ENCODE assay signal across 18 cellular contexts in the genomic region with DNA sequence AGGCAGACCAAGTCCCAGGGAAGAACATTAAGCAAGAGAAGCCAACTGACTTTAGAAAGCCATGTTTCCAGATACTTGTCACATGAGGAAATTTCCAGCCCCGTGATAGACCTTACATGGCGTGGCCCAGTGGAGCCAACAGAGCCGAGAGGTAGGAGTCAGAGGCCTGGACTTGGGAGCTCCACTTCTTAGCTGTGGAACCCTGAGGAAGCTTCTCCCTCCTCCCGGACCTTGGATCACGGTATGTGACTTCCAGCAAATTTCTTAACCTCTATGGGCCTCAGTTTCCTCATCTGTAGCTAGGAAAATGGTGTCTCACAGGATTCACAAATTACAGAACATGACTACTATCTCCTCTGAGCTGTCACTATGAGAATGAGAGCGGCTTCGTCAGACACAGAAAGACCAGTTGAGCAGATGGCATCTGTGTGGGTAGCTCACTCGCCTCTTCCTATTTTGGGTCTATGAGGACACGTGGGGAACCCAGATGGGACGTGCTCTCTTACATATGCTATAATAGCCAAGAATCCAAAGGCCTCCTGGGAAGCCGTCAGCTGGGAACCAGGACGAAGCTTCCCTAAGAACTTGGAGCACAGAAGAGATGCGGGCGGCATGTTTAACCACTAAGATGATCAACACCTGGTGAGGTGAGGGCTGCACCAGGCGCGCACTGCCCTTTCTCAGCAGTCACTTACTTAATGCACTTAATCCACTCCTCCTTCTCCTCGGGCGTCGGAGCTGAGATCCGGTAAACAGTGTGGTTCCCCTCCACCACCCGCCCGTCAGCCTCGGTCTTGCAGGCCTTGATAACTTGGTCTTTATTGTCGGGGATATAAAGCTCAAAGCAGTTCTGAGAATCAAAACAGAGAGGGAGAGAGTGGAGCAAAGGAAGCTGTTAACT.
DNase-seq lines count a peak whose midpoint lies in the region; ATAC-seq and TF ChIP-seq lines count a peak whose summit lies in the region.
"Had no signal": no experiment of that assay in that cellular context is flagged by ENCODE, and none has a peak within 500 bp of the region (broad histone marks: within the 10 kb centered on the region; RNA-seq: fewer than 3 reads in every experiment).

No MANE protein-coding gene starts in this region.

- H3K79me2 ChIP-seq in GM23338 (replicated peaks; ENCODE audit: insufficient read depth), result no peaks in the 10 kb centered on the region

- H3K4me3 ChIP-seq in GM23338, result no peak overlapping the region
- no peak overlapping the region for H3K4me3 ChIP-seq in naive thymus-derived CD4-positive, alpha-beta T cell (ENCODE audit: low read length)
- H3K4me3 ChIP-seq: ascending aorta, gastroesophageal sphincter, mucosa of descending colon, prostate gland had no signal

- H3K36me3 ChIP-seq in GM23338 (ENCODE audit: insufficient read depth), result no peaks in the 10 kb centered on the region
- peaks cover 42 to 98% (median 70%) of the 10 kb centered on the region in 3 experiments for H3K36me3 ChIP-seq in naive thymus-derived CD4-positive, alpha-beta T cell (ENCODE audit: control insufficient read depth in 2 of 3, insufficient read depth in 3 of 3, low read length in 3 of 3)

- TF ChIP-seq CTCF in GM23338 (conservative IDR thresholded peaks at IDR 0.05; ENCODE audit: low read depth in 2 of 2), result no peak

- POLR2A ChIA-PET in naive thymus-derived CD4-positive, alpha-beta T cell (lab: Charles Lee), result interaction anchor here (1.6 kb wide), 1 partner anchor 13 kb away, joined by 6 read pairs; no protein-coding TSS in a partner anchor

- H3F3A ChIP-seq in GM23338 (replicated peaks; ENCODE audit: low read depth), result no peaks in the 10 kb centered on the region

- H3K4me2 ChIP-seq in GM23338, result no peak overlapping the region

- H4K20me1 ChIP-seq in GM23338 (replicated peaks; ENCODE audit: insufficient read depth), result no peaks in the 10 kb centered on the region; the same call in 1 of the 2 replicates

- 0 out of 2 replicates have a peak overlapping the region, but pooled peaks have one; percentile 55 for H3K27ac ChIP-seq in GM23338 (ENCODE audit: low read depth)
- H3K27ac ChIP-seq in naive thymus-derived CD4-positive, alpha-beta T cell (ENCODE audit: low read depth, low read length), result no peak overlapping the region
- H3K27ac ChIP-seq: ascending aorta, prostate gland had no signal

- peaks cover 2% of the 10 kb centered on the region for H3K27me3 Mint-ChIP-seq in GM23338 (ENCODE audit: insufficient read depth, low read depth, poor library complexity)
- no peaks in the 10 kb centered on the region for H3K27me3 Mint-ChIP-seq in naive thymus-derived CD4-positive, alpha-beta T cell

- no peak overlapping the region; the same call in 1 of the 2 replicates for H3K27ac Mint-ChIP-seq in GM23338
- H3K27ac Mint-ChIP-seq in naive thymus-derived CD4-positive, alpha-beta T cell, result peak overlapping the region in 6 of 9 donors; percentile 38 to 80 (median 74)

- no peaks in the 10 kb centered on the region for H3K9me2 ChIP-seq in GM23338 (ENCODE audit: insufficient read depth)

- no peak overlapping the region for H3K4me3 Mint-ChIP-seq in GM23338
- no peak overlapping the region for H3K4me3 Mint-ChIP-seq in naive thymus-derived CD4-positive, alpha-beta T cell

- no peak for ATAC-seq in GM23338
- no peak for ATAC-seq in naive thymus-derived CD4-positive, alpha-beta T cell
- ATAC-seq: activated CD4-positive, CD25-positive, alpha-beta regulatory T cell treated with anti-CD3 and anti-CD28 coated beads, Interleukin-2, amount 50 U/mL, for 24 hours; gastroesophageal sphincter; mucosa of descending colon had no signal

- no peak overlapping the region for H2AFZ ChIP-seq in GM23338

- DNase-seq in A172 (ENCODE audit: low spot score) (peak; percentile 33), GM23338 (ENCODE audit: low spot score) (no peak), cerebellar cortex (ENCODE audit: low spot score) (peak; percentile 96), AG08395 (ENCODE audit: low spot score) (no peak), SIG-M5 (lab: John Stamatoyannopoulos, UW) (no peak)
- no peak for DNase-seq in naive thymus-derived CD4-positive, alpha-beta T cell
- DNase-seq in NK-92 treated with Interleukin-12 subunit alpha and Interleukin-12 subunit beta, amount 100 ng/mL, for 24 hours (lab: John Stamatoyannopoulos, UW), result no peak
- DNase-seq in stimulated activated CD4-positive, alpha-beta T cell treated with anti-CD3 and anti-CD28 coated beads, Interleukin-2, amount 100 ng/mL, for 24 hours, result no peak
- DNase-seq: DND-41; mucosa of descending colon; NCI-H1105 treated with DMSO at 0.1 percent for 48 hours; NCI-H446; stimulated activated CD4-positive, alpha-beta T cell treated with anti-CD3 and anti-CD28 coated beads, Interleukin-1b, Interleukin-23, amount 100 ng/mL, for 48 hours; stimulated activated CD8-positive, alpha-beta memory T cell treated with anti-CD3 and anti-CD28 coated beads, Interleukin-4, amount 100 ng/mL, for 48 hours had no signal

- no peaks in the 10 kb centered on the region for H3K9me3 ChIP-seq in naive thymus-derived CD4-positive, alpha-beta T cell (ENCODE audit: control insufficient read depth in 2 of 3, low read length in 3 of 3)
- H3K9me3 ChIP-seq: ascending aorta, gastroesophageal sphincter, mucosa of descending colon, prostate gland had no signal

- H3K4me1 ChIP-seq in GM23338 (ENCODE audit: insufficient read depth), result no peaks in the 10 kb centered on the region
- H3K4me1 ChIP-seq in naive thymus-derived CD4-positive, alpha-beta T cell (ENCODE audit: control insufficient read depth in 2 of 2, insufficient read depth in 2 of 2, low read length in 2 of 2), result no peaks in the 10 kb centered on the region
- H3K4me1 ChIP-seq: ascending aorta, prostate gland had no signal

- peaks cover 21% of the 10 kb centered on the region for H3K4me1 Mint-ChIP-seq in GM23338
- H3K4me1 Mint-ChIP-seq in naive thymus-derived CD4-positive, alpha-beta T cell, result peaks cover 4 to 13% (median 4%) of the 10 kb centered on the region in 7 donors

- H3K36me3 Mint-ChIP-seq in GM23338 (ENCODE audit: low read depth), result peaks cover 2% of the 10 kb centered on the region; the same call in 1 of the 3 replicates
- H3K36me3 Mint-ChIP-seq in naive thymus-derived CD4-positive, alpha-beta T cell, result peaks cover 4 to 62% (median 32%) of the 10 kb centered on the region in 5 donors

- H3K9me3 Mint-ChIP-seq in GM23338, result no peaks in the 10 kb centered on the region
- peaks cover 0 to 23% (median 0%) of the 10 kb centered on the region in 11 donors for H3K9me3 Mint-ChIP-seq in naive thymus-derived CD4-positive, alpha-beta T cell

- no peaks in the 10 kb centered on the region for H3K27me3 ChIP-seq in GM23338 (ENCODE audit: insufficient read depth)
- no peaks in the 10 kb centered on the region for H3K27me3 ChIP-seq in naive thymus-derived CD4-positive, alpha-beta T cell (ENCODE audit: control insufficient read depth in 2 of 2, insufficient read depth in 2 of 2, low read length in 2 of 2)
- H3K27me3 ChIP-seq: ascending aorta, gastroesophageal sphincter had no signal

- intact Hi-C loops in naive thymus-derived CD4-positive, alpha-beta T cell (cut with micrococcal nuclease), result no loop called here

- CTCF ChIA-PET in naive thymus-derived CD4-positive, alpha-beta T cell (lab: Charles Lee), result no interaction called here

TF ChIP-seq in GM23338, 12 proteins besides CTCF, POLR2A, EP300 and RAD21 (continues in another document):
- TF ChIP-seq ZNF114 (CRISPR knock-in tag; IDR thresholded peaks at IDR 0.05) (no peak), EZH2 (IDR thresholded peaks at IDR 0.05; ENCODE audit: low read depth, unreplicated experiment) (no peak), CREB1 (CRISPR knock-in tag; IDR thresholded peaks at IDR 0.05; ENCODE audit: low read depth) (no peak), NANOG (IDR thresholded peaks at IDR 0.05; ENCODE audit: borderline replicate concordance) (no peak), POLR2AphosphoS5 (IDR thresholded peaks at IDR 0.05; ENCODE audit: low read depth) (no peak)
- TF ChIP-seq, protein P1, sequence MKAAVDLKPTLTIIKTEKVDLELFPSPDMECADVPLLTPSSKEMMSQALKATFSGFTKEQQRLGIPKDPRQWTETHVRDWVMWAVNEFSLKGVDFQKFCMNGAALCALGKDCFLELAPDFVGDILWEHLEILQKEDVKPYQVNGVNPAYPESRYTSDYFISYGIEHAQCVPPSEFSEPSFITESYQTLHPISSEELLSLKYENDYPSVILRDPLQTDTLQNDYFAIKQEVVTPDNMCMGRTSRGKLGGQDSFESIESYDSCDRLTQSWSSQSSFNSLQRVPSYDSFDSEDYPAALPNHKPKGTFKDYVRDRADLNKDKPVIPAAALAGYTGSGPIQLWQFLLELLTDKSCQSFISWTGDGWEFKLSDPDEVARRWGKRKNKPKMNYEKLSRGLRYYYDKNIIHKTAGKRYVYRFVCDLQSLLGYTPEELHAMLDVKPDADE (IDR thresholded peaks at IDR 0.05), result no peak
- TF ChIP-seq, protein P2, sequence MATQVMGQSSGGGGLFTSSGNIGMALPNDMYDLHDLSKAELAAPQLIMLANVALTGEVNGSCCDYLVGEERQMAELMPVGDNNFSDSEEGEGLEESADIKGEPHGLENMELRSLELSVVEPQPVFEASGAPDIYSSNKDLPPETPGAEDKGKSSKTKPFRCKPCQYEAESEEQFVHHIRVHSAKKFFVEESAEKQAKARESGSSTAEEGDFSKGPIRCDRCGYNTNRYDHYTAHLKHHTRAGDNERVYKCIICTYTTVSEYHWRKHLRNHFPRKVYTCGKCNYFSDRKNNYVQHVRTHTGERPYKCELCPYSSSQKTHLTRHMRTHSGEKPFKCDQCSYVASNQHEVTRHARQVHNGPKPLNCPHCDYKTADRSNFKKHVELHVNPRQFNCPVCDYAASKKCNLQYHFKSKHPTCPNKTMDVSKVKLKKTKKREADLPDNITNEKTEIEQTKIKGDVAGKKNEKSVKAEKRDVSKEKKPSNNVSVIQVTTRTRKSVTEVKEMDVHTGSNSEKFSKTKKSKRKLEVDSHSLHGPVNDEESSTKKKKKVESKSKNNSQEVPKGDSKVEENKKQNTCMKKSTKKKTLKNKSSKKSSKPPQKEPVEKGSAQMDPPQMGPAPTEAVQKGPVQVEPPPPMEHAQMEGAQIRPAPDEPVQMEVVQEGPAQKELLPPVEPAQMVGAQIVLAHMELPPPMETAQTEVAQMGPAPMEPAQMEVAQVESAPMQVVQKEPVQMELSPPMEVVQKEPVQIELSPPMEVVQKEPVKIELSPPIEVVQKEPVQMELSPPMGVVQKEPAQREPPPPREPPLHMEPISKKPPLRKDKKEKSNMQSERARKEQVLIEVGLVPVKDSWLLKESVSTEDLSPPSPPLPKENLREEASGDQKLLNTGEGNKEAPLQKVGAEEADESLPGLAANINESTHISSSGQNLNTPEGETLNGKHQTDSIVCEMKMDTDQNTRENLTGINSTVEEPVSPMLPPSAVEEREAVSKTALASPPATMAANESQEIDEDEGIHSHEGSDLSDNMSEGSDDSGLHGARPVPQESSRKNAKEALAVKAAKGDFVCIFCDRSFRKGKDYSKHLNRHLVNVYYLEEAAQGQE (IDR thresholded peaks at IDR 0.05; ENCODE audit: unreplicated experiment), result no peak

Comparison
In these comparisons a context has a peak if more than half of its experiments do, and no peak if none do; other contexts are left out.
1. DNase-seq: peak in A172 (single experiment) and cerebellar cortex (single experiment); none in GM23338 (single experiment), naive thymus-derived CD4-positive, alpha-beta T cell (0 of 9), AG08395 (single experiment), SIG-M5 (single experiment), NK-92 treated with Interleukin-12 subunit alpha and Interleukin-12 subunit beta, amount 100 ng/mL, for 24 hours (single experiment) and stimulated activated CD4-positive, alpha-beta T cell treated with anti-CD3 and anti-CD28 coated beads, Interleukin-2, amount 100 ng/mL, for 24 hours (0 of 2).